ENCODE assay signal across 15 cellular contexts in the genomic region with DNA sequence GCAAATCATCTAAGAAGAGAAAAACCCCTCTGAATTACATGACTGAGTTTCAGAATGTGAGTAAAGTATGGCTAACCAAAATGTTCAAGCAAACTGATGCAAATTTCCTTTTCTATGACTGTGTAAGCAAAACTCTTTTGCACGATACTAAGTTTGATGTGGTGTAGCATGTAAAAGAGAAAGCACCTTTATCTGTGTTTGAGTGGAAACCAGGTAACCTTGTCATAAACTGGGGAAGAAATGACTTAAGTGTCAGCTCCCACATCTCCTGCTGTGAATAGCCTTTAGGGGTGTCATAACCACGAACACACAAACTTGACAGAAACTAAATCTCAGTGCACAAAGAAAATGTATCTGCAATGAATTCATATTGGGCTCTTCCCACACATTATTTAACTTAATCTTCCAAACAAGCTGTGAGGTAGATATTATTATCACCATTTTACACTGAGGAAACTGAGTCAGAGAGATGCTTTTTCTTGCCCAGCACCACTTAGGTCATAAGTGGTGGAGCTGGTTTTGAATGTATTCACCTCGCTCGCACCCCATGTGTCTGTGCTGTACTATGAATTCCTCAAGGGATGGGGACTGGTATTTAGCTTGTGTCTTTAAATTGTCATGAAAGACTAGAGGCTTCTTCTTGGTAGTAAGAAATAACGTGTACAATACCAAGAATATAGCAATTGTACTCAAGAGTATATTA. TPM values are rescaled to one million over a fixed set of nuclear protein-coding genes. Genes with fewer than 3 reads are reported as not detected.
DNase-seq lines count a peak whose midpoint lies in the region; ATAC-seq and TF ChIP-seq lines count a peak whose summit lies in the region.
"Had no signal": no experiment of that assay in that cellular context is flagged by ENCODE, and none has a peak within 500 bp of the region (broad histone marks: within the 10 kb centered on the region; RNA-seq: fewer than 3 reads in every experiment).

No MANE protein-coding gene starts in this region.

- no peak for TF ChIP-seq CTCF in chondrocyte (IDR thresholded peaks at IDR 0.05)

- peak overlapping the region; percentile 89 for H3K27ac Mint-ChIP-seq in T-helper 1 cell treated with Interleukin-12 subunit alpha and Interleukin-12 subunit beta and Interleukin-4 antibody, amounts not matched to agents 30 μg/mL and 1 μg/mL, for 36 hours
- H3K27ac Mint-ChIP-seq in chondrocyte (ENCODE audit: unreplicated experiment), result no peak overlapping the region
- H3K27ac Mint-ChIP-seq: naive B cell had no signal

- H3K4me3 Mint-ChIP-seq in T-helper 1 cell treated with Interleukin-12 subunit alpha and Interleukin-12 subunit beta and Interleukin-4 antibody, amounts not matched to agents 30 μg/mL and 1 μg/mL, for 36 hours, result peak overlapping the region; percentile 25
- no peak overlapping the region for H3K4me3 Mint-ChIP-seq in chondrocyte (ENCODE audit: unreplicated experiment)
- H3K4me3 Mint-ChIP-seq: naive B cell had no signal

- H3K4me1 Mint-ChIP-seq in T-helper 1 cell treated with Interleukin-12 subunit alpha and Interleukin-12 subunit beta and Interleukin-4 antibody, amounts not matched to agents 30 μg/mL and 1 μg/mL, for 36 hours (ENCODE audit: low read depth), result peaks cover 48% of the 10 kb centered on the region
- H3K4me1 Mint-ChIP-seq in chondrocyte (ENCODE audit: low read depth), result no peaks in the 10 kb centered on the region
- H3K4me1 Mint-ChIP-seq: naive B cell had no signal

- ATAC-seq in GM21786 (IDR thresholded peaks at IDR 0.05; ENCODE audit: unreplicated experiment) (peak; percentile 45), GM19455 (IDR thresholded peaks at IDR 0.05; ENCODE audit: unreplicated experiment) (no peak)
- ATAC-seq: gastrocnemius medialis, HCT116 had no signal

- in situ Hi-C loops in G401 (cut with HindIII; ENCODE audit: low sequenced_read_pairs), result no loop called here

- H3K36me3 Mint-ChIP-seq in T-helper 1 cell treated with Interleukin-12 subunit alpha and Interleukin-12 subunit beta and Interleukin-4 antibody, amounts not matched to agents 30 μg/mL and 1 μg/mL, for 36 hours (ENCODE audit: low read depth), result peaks cover 51% of the 10 kb centered on the region
- H3K36me3 Mint-ChIP-seq in chondrocyte (ENCODE audit: low read depth), result no peaks in the 10 kb centered on the region

- DNase-seq in activated gamma-delta T cell treated with Interleukin-2 at 50 U/mL for 16 hours (peak; percentile 8), activated gamma-delta T cell (lab: John Stamatoyannopoulos, UW) (no peak), chondrocyte (ENCODE audit: low spot score) (no peak), G401 (ENCODE audit: low spot score) (no peak)
- DNase-seq in stimulated activated CD4-positive, alpha-beta T cell treated with anti-CD3 and anti-CD28 coated beads, Interleukin-4, amount 100 ng/mL, for 24 hours, result peak; percentile 48
- DNase-seq: aorta, gastrocnemius medialis, naive B cell, NCI-H748 treated with DMSO at 0.1 percent for 48 hours, sigmoid colon had no signal

- no peaks in the 10 kb centered on the region for H3K27me3 Mint-ChIP-seq in T-helper 1 cell treated with Interleukin-12 subunit alpha and Interleukin-12 subunit beta and Interleukin-4 antibody, amounts not matched to agents 30 μg/mL and 1 μg/mL, for 36 hours (ENCODE audit: low read depth)
- peaks cover 20% of the 10 kb centered on the region for H3K27me3 Mint-ChIP-seq in chondrocyte (ENCODE audit: low read depth)

- H3K9me3 Mint-ChIP-seq in T-helper 1 cell treated with Interleukin-12 subunit alpha and Interleukin-12 subunit beta and Interleukin-4 antibody, amounts not matched to agents 30 μg/mL and 1 μg/mL, for 36 hours, result peaks cover 47% of the 10 kb centered on the region
- peaks cover 20% of the 10 kb centered on the region for H3K9me3 Mint-ChIP-seq in chondrocyte (ENCODE audit: low read depth)

RNA-seq across cellular contexts. Expression of a gene that starts 32.9 kb away (rescaled TPM):
- total RNA-seq in chondrocyte, result not detected in 3 replicates
- not detected in 2 replicates for total RNA-seq in G401 (2014; rRNA removed; shearing (Covaris generic))
- total RNA-seq: HT1080 had no signal

Comparison
In these comparisons a context has a peak if more than half of its experiments do, and no peak if none do; other contexts are left out.
1. DNase-seq: peak in activated gamma-delta T cell treated with Interleukin-2 at 50 U/mL for 16 hours (single experiment) and stimulated activated CD4-positive, alpha-beta T cell treated with anti-CD3 and anti-CD28 coated beads, Interleukin-4, amount 100 ng/mL, for 24 hours (single experiment); none in activated gamma-delta T cell (single experiment), chondrocyte (single experiment) and G401 (single experiment).